In the genomic region with DNA sequence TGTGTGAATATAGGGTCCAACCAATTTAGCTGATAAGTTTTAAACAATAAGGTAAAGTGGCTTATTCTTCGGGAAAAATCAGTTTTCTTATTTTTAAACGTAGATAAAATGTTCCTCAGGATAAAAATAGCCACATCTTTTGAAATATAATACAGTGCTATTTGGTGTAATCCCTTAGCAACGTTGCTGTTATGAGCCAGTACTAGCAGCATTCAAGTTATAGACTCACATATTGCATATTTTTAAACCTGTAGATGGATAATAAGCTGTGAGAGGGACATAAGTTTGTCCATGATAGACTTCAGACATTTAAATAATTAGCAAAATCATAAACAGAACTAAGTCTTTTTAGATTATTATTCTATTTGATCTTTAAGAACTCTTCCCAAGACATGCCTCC, we compare ENCODE assay signal across 26 cellular contexts.
"Had no signal": no experiment of that assay in that cellular context is flagged by ENCODE, and none has a peak within 500 bp of the region (broad histone marks: within the 10 kb centered on the region; RNA-seq: fewer than 3 reads in every experiment).

No MANE protein-coding gene starts in this region.

- ATAC-seq: activated CD8-positive, alpha-beta T cell treated with anti-CD3 and anti-CD28 coated beads, Interleukin-2, amount 10 ng/mL, durations not matched to agents 7 days and 5 days; activated naive CD4-positive, alpha-beta T cell treated with anti-CD3 and anti-CD28 coated beads, Interleukin-2, amount 50 U/mL, for 72 hours; Right ventricle myocardium inferior had no signal

- H3K4me2 ChIP-seq: PC-9 had no signal

- H3K4me3 ChIP-seq: adrenal gland, PC-9 had no signal

- H3K27ac ChIP-seq: adrenal gland, PC-9, RWPE1 had no signal

- H3K36me3 ChIP-seq: adrenal gland had no signal

- H2AFZ ChIP-seq: PC-9 had no signal

- DNase-seq: activated CD4-positive, alpha-beta T cell treated with anti-CD3 and anti-CD28 coated beads, Interleukin-2, amount 10 ng/mL, durations not matched to agents 7 days and 5 days; activated CD4-positive, alpha-beta T cell treated with anti-CD3 and anti-CD28 coated beads, Interleukin-2, amount 50 U/mL, for 48 hours; activated CD8-positive, alpha-beta T cell treated with anti-CD3 and anti-CD28 coated beads, Interleukin-2, amount 10 ng/mL, durations not matched to agents 7 days and 5 days; activated gamma-delta T cell treated with Interleukin-2 at 50 U/mL for 16 hours; activated naive CD4-positive, alpha-beta T cell treated with anti-CD3 and anti-CD28 coated beads for 36 hours; activated T-cell treated with anti-CD3 and anti-CD28 coated beads, Interleukin-2, amount 50 U/mL, for 24 hours; adrenal gland; anterior cingulate cortex; caudate nucleus; Kasumi-1; KBM-7; NCI-H1092 treated with DMSO at 0.1 percent for 48 hours; NCI-H1417; NCI-H146; NCI-H187; NCI-H2029 treated with DMSO at 0.1 percent for 48 hours; NCI-H2107; NCI-H2171; NCI-H510A; NCI-H526; NCI-H748 treated with DMSO at 0.1 percent for 48 hours; PC-9; SIG-M5 had no signal

- H3K4me1 ChIP-seq: adrenal gland had no signal
